In genomic region chr2:171893196-171893823, GRCh38 we compare ENCODE assay signal across 1 cellular context.
TF ChIP-seq lines count a peak whose summit lies in the region.

No MANE protein-coding gene starts in this region.

TF ChIP-seq in HepG2, 621 proteins besides CTCF, POLR2A, EP300 and RAD21 (continued from another document):
- no peak for TF ChIP-seq BCL3 (CRISPR knock-in tag; IDR thresholded peaks at IDR 0.05)
- peak; percentile 52; the same call in 1 of the 2 replicates for TF ChIP-seq NR2F6 (IDR thresholded peaks at IDR 0.05)
- TF ChIP-seq NR2F6 (CRISPR knock-in tag; IDR thresholded peaks at IDR 0.05), result no peak
- TF ChIP-seq ZNF614 (CRISPR knock-in tag; IDR thresholded peaks at IDR 0.05; ENCODE audit: borderline replicate concordance), result 0 out of 2 replicates have a peak, but pooled peaks have one; percentile 15
- TF ChIP-seq ZNF615 (CRISPR knock-in tag; IDR thresholded peaks at IDR 0.05; ENCODE audit: borderline replicate concordance), result no peak
- TF ChIP-seq, protein P1, sequence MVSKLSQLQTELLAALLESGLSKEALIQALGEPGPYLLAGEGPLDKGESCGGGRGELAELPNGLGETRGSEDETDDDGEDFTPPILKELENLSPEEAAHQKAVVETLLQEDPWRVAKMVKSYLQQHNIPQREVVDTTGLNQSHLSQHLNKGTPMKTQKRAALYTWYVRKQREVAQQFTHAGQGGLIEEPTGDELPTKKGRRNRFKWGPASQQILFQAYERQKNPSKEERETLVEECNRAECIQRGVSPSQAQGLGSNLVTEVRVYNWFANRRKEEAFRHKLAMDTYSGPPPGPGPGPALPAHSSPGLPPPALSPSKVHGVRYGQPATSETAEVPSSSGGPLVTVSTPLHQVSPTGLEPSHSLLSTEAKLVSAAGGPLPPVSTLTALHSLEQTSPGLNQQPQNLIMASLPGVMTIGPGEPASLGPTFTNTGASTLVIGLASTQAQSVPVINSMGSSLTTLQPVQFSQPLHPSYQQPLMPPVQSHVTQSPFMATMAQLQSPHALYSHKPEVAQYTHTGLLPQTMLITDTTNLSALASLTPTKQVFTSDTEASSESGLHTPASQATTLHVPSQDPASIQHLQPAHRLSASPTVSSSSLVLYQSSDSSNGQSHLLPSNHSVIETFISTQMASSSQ (IDR thresholded peaks at IDR 0.05; ENCODE audit: low read depth), result peak; percentile 59; the same call in 1 of the 2 replicates
- TF ChIP-seq, protein P1 (CRISPR knock-in tag; IDR thresholded peaks at IDR 0.05; ENCODE audit: borderline replicate concordance), result no peak
- TF ChIP-seq ZNF362 (CRISPR knock-in tag; IDR thresholded peaks at IDR 0.05; ENCODE audit: borderline replicate concordance), result peak; percentile 81; the same call in 1 of the 2 replicates
- TF ChIP-seq, protein P2, sequence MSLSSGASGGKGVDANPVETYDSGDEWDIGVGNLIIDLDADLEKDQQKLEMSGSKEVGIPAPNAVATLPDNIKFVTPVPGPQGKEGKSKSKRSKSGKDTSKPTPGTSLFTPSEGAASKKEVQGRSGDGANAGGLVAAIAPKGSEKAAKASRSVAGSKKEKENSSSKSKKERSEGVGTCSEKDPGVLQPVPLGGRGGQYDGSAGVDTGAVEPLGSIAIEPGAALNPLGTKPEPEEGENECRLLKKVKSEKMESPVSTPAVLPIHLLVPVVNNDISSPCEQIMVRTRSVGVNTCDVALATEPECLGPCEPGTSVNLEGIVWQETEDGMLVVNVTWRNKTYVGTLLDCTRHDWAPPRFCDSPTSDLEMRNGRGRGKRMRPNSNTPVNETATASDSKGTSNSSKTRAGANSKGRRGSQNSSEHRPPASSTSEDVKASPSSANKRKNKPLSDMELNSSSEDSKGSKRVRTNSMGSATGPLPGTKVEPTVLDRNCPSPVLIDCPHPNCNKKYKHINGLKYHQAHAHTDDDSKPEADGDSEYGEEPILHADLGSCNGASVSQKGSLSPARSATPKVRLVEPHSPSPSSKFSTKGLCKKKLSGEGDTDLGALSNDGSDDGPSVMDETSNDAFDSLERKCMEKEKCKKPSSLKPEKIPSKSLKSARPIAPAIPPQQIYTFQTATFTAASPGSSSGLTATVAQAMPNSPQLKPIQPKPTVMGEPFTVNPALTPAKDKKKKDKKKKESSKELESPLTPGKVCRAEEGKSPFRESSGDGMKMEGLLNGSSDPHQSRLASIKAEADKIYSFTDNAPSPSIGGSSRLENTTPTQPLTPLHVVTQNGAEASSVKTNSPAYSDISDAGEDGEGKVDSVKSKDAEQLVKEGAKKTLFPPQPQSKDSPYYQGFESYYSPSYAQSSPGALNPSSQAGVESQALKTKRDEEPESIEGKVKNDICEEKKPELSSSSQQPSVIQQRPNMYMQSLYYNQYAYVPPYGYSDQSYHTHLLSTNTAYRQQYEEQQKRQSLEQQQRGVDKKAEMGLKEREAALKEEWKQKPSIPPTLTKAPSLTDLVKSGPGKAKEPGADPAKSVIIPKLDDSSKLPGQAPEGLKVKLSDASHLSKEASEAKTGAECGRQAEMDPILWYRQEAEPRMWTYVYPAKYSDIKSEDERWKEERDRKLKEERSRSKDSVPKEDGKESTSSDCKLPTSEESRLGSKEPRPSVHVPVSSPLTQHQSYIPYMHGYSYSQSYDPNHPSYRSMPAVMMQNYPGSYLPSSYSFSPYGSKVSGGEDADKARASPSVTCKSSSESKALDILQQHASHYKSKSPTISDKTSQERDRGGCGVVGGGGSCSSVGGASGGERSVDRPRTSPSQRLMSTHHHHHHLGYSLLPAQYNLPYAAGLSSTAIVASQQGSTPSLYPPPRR (CRISPR knock-in tag; IDR thresholded peaks at IDR 0.05; ENCODE audit: borderline replicate concordance), result peak; percentile 74; the same call in 1 of the 2 replicates
- no peak for TF ChIP-seq ZSCAN22 (CRISPR knock-in tag; IDR thresholded peaks at IDR 0.05)
- no peak for TF ChIP-seq ZBTB3 (CRISPR knock-in tag; IDR thresholded peaks at IDR 0.05; ENCODE audit: borderline replicate concordance, low read depth)
- TF ChIP-seq SOX6 (IDR thresholded peaks at IDR 0.05), result no peak
- peak; percentile 17 for TF ChIP-seq SOX6 (CRISPR knock-in tag; IDR thresholded peaks at IDR 0.05)
- TF ChIP-seq, protein P3, sequence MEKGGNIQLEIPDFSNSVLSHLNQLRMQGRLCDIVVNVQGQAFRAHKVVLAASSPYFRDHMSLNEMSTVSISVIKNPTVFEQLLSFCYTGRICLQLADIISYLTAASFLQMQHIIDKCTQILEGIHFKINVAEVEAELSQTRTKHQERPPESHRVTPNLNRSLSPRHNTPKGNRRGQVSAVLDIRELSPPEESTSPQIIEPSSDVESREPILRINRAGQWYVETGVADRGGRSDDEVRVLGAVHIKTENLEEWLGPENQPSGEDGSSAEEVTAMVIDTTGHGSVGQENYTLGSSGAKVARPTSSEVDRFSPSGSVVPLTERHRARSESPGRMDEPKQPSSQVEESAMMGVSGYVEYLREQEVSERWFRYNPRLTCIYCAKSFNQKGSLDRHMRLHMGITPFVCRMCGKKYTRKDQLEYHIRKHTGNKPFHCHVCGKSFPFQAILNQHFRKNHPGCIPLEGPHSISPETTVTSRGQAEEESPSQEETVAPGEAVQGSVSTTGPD (CRISPR knock-in tag; IDR thresholded peaks at IDR 0.05), result peak; percentile 5; the same call in 1 of the 2 replicates
- TF ChIP-seq HNF4G (IDR thresholded peaks at IDR 0.05; ENCODE audit: borderline replicate concordance, low read depth, low read length), result no peak
- TF ChIP-seq HNF4G (CRISPR knock-in tag; IDR thresholded peaks at IDR 0.05; ENCODE audit: borderline replicate concordance, low read depth), result no peak
- TF ChIP-seq, protein P4, sequence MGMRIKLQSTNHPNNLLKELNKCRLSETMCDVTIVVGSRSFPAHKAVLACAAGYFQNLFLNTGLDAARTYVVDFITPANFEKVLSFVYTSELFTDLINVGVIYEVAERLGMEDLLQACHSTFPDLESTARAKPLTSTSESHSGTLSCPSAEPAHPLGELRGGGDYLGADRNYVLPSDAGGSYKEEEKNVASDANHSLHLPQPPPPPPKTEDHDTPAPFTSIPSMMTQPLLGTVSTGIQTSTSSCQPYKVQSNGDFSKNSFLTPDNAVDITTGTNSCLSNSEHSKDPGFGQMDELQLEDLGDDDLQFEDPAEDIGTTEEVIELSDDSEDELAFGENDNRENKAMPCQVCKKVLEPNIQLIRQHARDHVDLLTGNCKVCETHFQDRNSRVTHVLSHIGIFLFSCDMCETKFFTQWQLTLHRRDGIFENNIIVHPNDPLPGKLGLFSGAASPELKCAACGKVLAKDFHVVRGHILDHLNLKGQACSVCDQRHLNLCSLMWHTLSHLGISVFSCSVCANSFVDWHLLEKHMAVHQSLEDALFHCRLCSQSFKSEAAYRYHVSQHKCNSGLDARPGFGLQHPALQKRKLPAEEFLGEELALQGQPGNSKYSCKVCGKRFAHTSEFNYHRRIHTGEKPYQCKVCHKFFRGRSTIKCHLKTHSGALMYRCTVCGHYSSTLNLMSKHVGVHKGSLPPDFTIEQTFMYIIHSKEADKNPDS (CRISPR knock-in tag; IDR thresholded peaks at IDR 0.05), result no peak
- no peak for TF ChIP-seq ZSCAN29 (CRISPR knock-in tag; conservative IDR thresholded peaks at IDR 0.05)
- TF ChIP-seq CREM (IDR thresholded peaks at IDR 0.05), result peak; percentile 16; the same call in 1 of the 2 replicates
- TF ChIP-seq CREM (CRISPR knock-in tag; IDR thresholded peaks at IDR 0.05), result no peak
- peak; percentile 65; the same call in 1 of the 2 replicates for TF ChIP-seq RERE (CRISPR knock-in tag; IDR thresholded peaks at IDR 0.05; ENCODE audit: low read depth)
- peak; percentile 81; the same call in 1 of the 2 replicates for TF ChIP-seq HHEX (CRISPR knock-in tag; IDR thresholded peaks at IDR 0.05)
- TF ChIP-seq PITX1 (CRISPR knock-in tag; IDR thresholded peaks at IDR 0.05), result peak; percentile 66; the same call in 1 of the 2 replicates
- 0 out of 2 replicates have a peak, but pooled peaks have one; percentile 1 for TF ChIP-seq ZNF441 (CRISPR knock-in tag; IDR thresholded peaks at IDR 0.05; ENCODE audit: borderline replicate concordance)
- TF ChIP-seq GATA4 (IDR thresholded peaks at IDR 0.05; ENCODE audit: borderline replicate concordance, low read depth), result peak; percentile 63; the same call in 1 of the 2 replicates
- no peak for TF ChIP-seq ZMYM4 (CRISPR knock-in tag; IDR thresholded peaks at IDR 0.05)
- no peak for TF ChIP-seq SOX13 (IDR thresholded peaks at IDR 0.05)
- TF ChIP-seq SOX13 (CRISPR knock-in tag; conservative IDR thresholded peaks at IDR 0.05 in 1 of 2, IDR thresholded peaks at IDR 0.05 in 1 of 2), result peak in 1 of 2 experiments; percentile 6; a peak in 1 of 4 replicates
- TF ChIP-seq ZNF776 (CRISPR knock-in tag; IDR thresholded peaks at IDR 0.05), result no peak
- TF ChIP-seq CHD2 (IDR thresholded peaks at IDR 0.05; ENCODE audit: low read depth, low read length), result no peak
- TF ChIP-seq, protein P5, sequence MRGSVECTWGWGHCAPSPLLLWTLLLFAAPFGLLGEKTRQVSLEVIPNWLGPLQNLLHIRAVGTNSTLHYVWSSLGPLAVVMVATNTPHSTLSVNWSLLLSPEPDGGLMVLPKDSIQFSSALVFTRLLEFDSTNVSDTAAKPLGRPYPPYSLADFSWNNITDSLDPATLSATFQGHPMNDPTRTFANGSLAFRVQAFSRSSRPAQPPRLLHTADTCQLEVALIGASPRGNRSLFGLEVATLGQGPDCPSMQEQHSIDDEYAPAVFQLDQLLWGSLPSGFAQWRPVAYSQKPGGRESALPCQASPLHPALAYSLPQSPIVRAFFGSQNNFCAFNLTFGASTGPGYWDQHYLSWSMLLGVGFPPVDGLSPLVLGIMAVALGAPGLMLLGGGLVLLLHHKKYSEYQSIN (CRISPR knock-in tag; IDR thresholded peaks at IDR 0.05; ENCODE audit: borderline replicate concordance), result no peak
- no peak for TF ChIP-seq TRIM24 (CRISPR knock-in tag; IDR thresholded peaks at IDR 0.05)
